11 cellular contexts compared by ENCODE assay signal in genomic region chr10:54148508-54148907, GRCh38.
"Had no signal": no experiment of that assay in that cellular context is flagged by ENCODE, and none has a peak within 500 bp of the region (broad histone marks: within the 10 kb centered on the region; RNA-seq: fewer than 3 reads in every experiment).

No MANE protein-coding gene starts in this region.

- DNase-seq: GM23248, GOT3, H7, H9, HCEC 1CT, HFFc6 had no signal

- H3K36me3 ChIP-seq: HAP-1 had no signal

- H3K27ac ChIP-seq: GM23248 had no signal

- ATAC-seq: GM23338, HCT116 had no signal

- H3K27ac Mint-ChIP-seq: GM23338, H9, HFFc6 had no signal

- H2AFZ ChIP-seq: GM23248, GM23338 had no signal

- H3K4me3 ChIP-seq: GM23248, GM23338, HAP-1 had no signal

- H3K4me2 ChIP-seq: GM23338 had no signal

- H3K9me3 ChIP-seq: HAP-1 had no signal

- H3K4me1 Mint-ChIP-seq: GM23338, H9 had no signal

- H3K4me3 Mint-ChIP-seq: GM23338, H9, HFFc6 had no signal

- H3K4me1 ChIP-seq: HAP-1 had no signal

- H3K9ac ChIP-seq: GM23248 had no signal

- FAIRE-seq: H1, H54 had no signal
